In genomic region chr17:788551-788950, GRCh38 we compare ENCODE assay signal across 24 cellular contexts. TPM values are rescaled to one million over a fixed set of nuclear protein-coding genes. Genes with fewer than 3 reads are reported as not detected.
DNase-seq lines count a peak whose midpoint lies in the region; ATAC-seq, FAIRE-seq and TF ChIP-seq lines count a peak whose summit lies in the region.
"Had no signal": no experiment of that assay in that cellular context is flagged by ENCODE, and none has a peak within 500 bp of the region (broad histone marks: within the 10 kb centered on the region; RNA-seq: fewer than 3 reads in every experiment).

No MANE protein-coding gene starts in this region.

- WGBS in esophagus squamous epithelium, 2 donors = 0 to 55% methylated on average over 1 to 2 of the region's 4 CpGs
- WGBS in gastroesophageal sphincter (ENCODE audit: low coverage in 1 of 2), 2 donors = no CpG with 5 or more reads among the region's 4 CpGs

- POLR2A ChIA-PET in WTC11 (lab: Charles Lee) = interaction anchor here (1.2 kb wide), 1 partner anchor 191 kb away, joined by 3 read pairs; the partner anchor contains the start of gene NXN
- POLR2A ChIA-PET in activated CD8-positive, alpha-beta T cell treated with anti-CD3 and anti-CD28 coated beads for 36 hours (lab: Charles Lee) = no interaction called here

- TF ChIP-seq CTCF in WTC11 (IDR thresholded peaks at IDR 0.05) = no peak
- TF ChIP-seq CTCF in esophagus squamous epithelium (IDR thresholded peaks at IDR 0.05) = no peak
- no peak for TF ChIP-seq CTCF in activated CD8-positive, alpha-beta T cell treated with anti-CD3 and anti-CD28 coated beads for 36 hours (IDR thresholded peaks at IDR 0.05)
- no peak for TF ChIP-seq CTCF in gastroesophageal sphincter (IDR thresholded peaks at IDR 0.05)

- peaks cover 46% of the 10 kb centered on the region for H3K36me3 Mint-ChIP-seq in WTC11
- H3K36me3 Mint-ChIP-seq in activated CD8-positive, alpha-beta T cell treated with anti-CD3 and anti-CD28 coated beads for 36 hours (ENCODE audit: low read depth) = peaks cover 33% of the 10 kb centered on the region
- peaks cover 13% of the 10 kb centered on the region for H3K36me3 Mint-ChIP-seq in activated naive CD4-positive, alpha-beta T cell treated with anti-CD3 and anti-CD28 coated beads for 36 hours (ENCODE audit: low read depth)

- no peaks in the 10 kb centered on the region for H3K27me3 Mint-ChIP-seq in WTC11 (ENCODE audit: low read depth)
- no peaks in the 10 kb centered on the region for H3K27me3 Mint-ChIP-seq in activated CD8-positive, alpha-beta T cell treated with anti-CD3 and anti-CD28 coated beads for 36 hours
- no peaks in the 10 kb centered on the region for H3K27me3 Mint-ChIP-seq in activated naive CD4-positive, alpha-beta T cell treated with anti-CD3 and anti-CD28 coated beads for 36 hours (ENCODE audit: low read depth)
- H3K27me3 Mint-ChIP-seq: CD4-positive, alpha-beta memory T cell; IgD-negative memory B cell had no signal

- TF ChIP-seq EP300 in gastroesophageal sphincter (IDR thresholded peaks at IDR 0.05) = no peak

- H3K36me3 ChIP-seq in esophagus squamous epithelium = peaks cover 0 to 60% (median 12%) of the 10 kb centered on the region in 3 donors
- peaks cover 0 to 71% of the 10 kb centered on the region in 2 donors for H3K36me3 ChIP-seq in gastroesophageal sphincter

- H3K4me1 Mint-ChIP-seq in WTC11 = peaks cover 11% of the 10 kb centered on the region
- peaks cover 19% of the 10 kb centered on the region for H3K4me1 Mint-ChIP-seq in activated CD8-positive, alpha-beta T cell treated with anti-CD3 and anti-CD28 coated beads for 36 hours (ENCODE audit: low read depth)
- H3K4me1 Mint-ChIP-seq in activated naive CD4-positive, alpha-beta T cell treated with anti-CD3 and anti-CD28 coated beads for 36 hours (ENCODE audit: low read depth) = peaks cover 16% of the 10 kb centered on the region

- no peak for DNase-seq in HTR-8/SVneo (ENCODE audit: insufficient read length, low spot score)
- DNase-seq in WTC11 (ENCODE audit: low spot score) = no peak
- DNase-seq in esophagus squamous epithelium (lab: John Stamatoyannopoulos, UW) = no peak
- peak; percentile 53 for DNase-seq in posterior vena cava (ENCODE audit: low spot score)
- no peak for DNase-seq in anterior cingulate cortex (lab: John Stamatoyannopoulos, UW)
- DNase-seq in activated CD8-positive, alpha-beta T cell treated with anti-CD3 and anti-CD28 coated beads for 36 hours = no peak
- no peak for DNase-seq in activated naive CD4-positive, alpha-beta T cell treated with anti-CD3 and anti-CD28 coated beads for 36 hours
- DNase-seq: 8988T; CD4-positive, alpha-beta memory T cell; DND-41; GM23248; HCEC 1CT; Karpas-422; NCI-H1694 treated with DMSO at 0.1 percent for 48 hours; NCI-H2081 treated with DMSO at 0.1 percent for 48 hours; NCI-H446 treated with DMSO at 0.1 percent for 48 hours; NCI-H526 treated with DMSO at 0.1 percent for 48 hours; PC-3; RPMI8226; SIG-M5 had no signal

- no peak overlapping the region for H3K4me3 ChIP-seq in esophagus squamous epithelium
- no peak overlapping the region for H3K4me3 ChIP-seq in gastroesophageal sphincter
- H3K4me3 ChIP-seq: BLaER1 treated with 17β-estradiol and CSF1 and Interleukin-3, amounts not matched to agents 10 nM and 100 nM; GM12878; GM23248 had no signal

- H3K9me3 Mint-ChIP-seq in WTC11 = no peaks in the 10 kb centered on the region
- H3K9me3 Mint-ChIP-seq in activated CD8-positive, alpha-beta T cell treated with anti-CD3 and anti-CD28 coated beads for 36 hours = no peaks in the 10 kb centered on the region
- H3K9me3 Mint-ChIP-seq in activated naive CD4-positive, alpha-beta T cell treated with anti-CD3 and anti-CD28 coated beads for 36 hours = no peaks in the 10 kb centered on the region
- H3K9me3 Mint-ChIP-seq: IgD-negative memory B cell had no signal

- no peak overlapping the region for H3K27ac Mint-ChIP-seq in WTC11
- H3K27ac Mint-ChIP-seq in activated CD8-positive, alpha-beta T cell treated with anti-CD3 and anti-CD28 coated beads for 36 hours = no peak overlapping the region
- H3K27ac Mint-ChIP-seq in activated naive CD4-positive, alpha-beta T cell treated with anti-CD3 and anti-CD28 coated beads for 36 hours = no peak overlapping the region
- H3K27ac Mint-ChIP-seq: CD4-positive, alpha-beta memory T cell; IgD-negative memory B cell had no signal

- H3K27ac ChIP-seq in esophagus squamous epithelium = peak overlapping the region; percentile 85 to 95 (median 87)
- H3K27ac ChIP-seq in gastroesophageal sphincter = no peak overlapping the region
- H3K27ac ChIP-seq: BLaER1 treated with 17β-estradiol and CSF1 and Interleukin-3, amounts not matched to agents 10 nM and 100 nM; GM23248 had no signal

- no peaks in the 10 kb centered on the region for H3K27me3 ChIP-seq in esophagus squamous epithelium
- H3K27me3 ChIP-seq in gastroesophageal sphincter = no peaks in the 10 kb centered on the region
- H3K27me3 ChIP-seq: BLaER1 treated with 17β-estradiol and CSF1 and Interleukin-3, amounts not matched to agents 10 nM and 100 nM had no signal

- ATAC-seq in WTC11 (no peak), gastroesophageal sphincter (no peak)
- ATAC-seq in activated CD8-positive, alpha-beta T cell treated with anti-CD3 and anti-CD28 coated beads for 36 hours = no peak
- ATAC-seq: GM12878, PC-3 had no signal

- intact Hi-C loops in esophagus squamous epithelium (cut with DNase I) (no loop called here), posterior vena cava (cut with DNase I) (no loop called here)
- intact Hi-C loops in activated CD8-positive, alpha-beta T cell treated with anti-CD3 and anti-CD28 coated beads for 36 hours (cut with micrococcal nuclease) = no loop called here
- intact Hi-C loops in activated naive CD4-positive, alpha-beta T cell treated with anti-CD3 and anti-CD28 coated beads for 36 hours (cut with micrococcal nuclease) = no loop called here

- FAIRE-seq in HTR-8/SVneo (lab: Jason Lieb, UNC) = peak; percentile 13
- FAIRE-seq: GM12878 had no signal

- H3K9me3 ChIP-seq in esophagus squamous epithelium = no peaks in the 10 kb centered on the region
- H3K9me3 ChIP-seq in gastroesophageal sphincter = no peaks in the 10 kb centered on the region
- H3K9me3 ChIP-seq: BLaER1 treated with 17β-estradiol and CSF1 and Interleukin-3, amounts not matched to agents 10 nM and 100 nM had no signal

- CTCF ChIA-PET in WTC11 (lab: Charles Lee) = interaction anchor here (1.0 kb wide), 1 partner anchor 208 kb away, joined by 6 read pairs; the partner anchor contains the start of gene TIMM22
- CTCF ChIA-PET in activated CD8-positive, alpha-beta T cell treated with anti-CD3 and anti-CD28 coated beads for 36 hours (lab: Charles Lee) = interaction anchor here (0.7 to 1.4 kb wide), 3 partner anchors 192 to 268 kb away, joined by 3 read pairs; partner anchors contain the start of gene TIMM22
- CTCF ChIA-PET in activated naive CD4-positive, alpha-beta T cell treated with anti-CD3 and anti-CD28 coated beads for 36 hours (lab: Charles Lee) = interaction anchor here (1.0 to 1.3 kb wide), 2 partner anchors 192 to 208 kb away, joined by 4 read pairs; partner anchors contain the start of gene TIMM22

- H3K4me1 ChIP-seq in esophagus squamous epithelium (peaks cover 10 to 75% (median 12%) of the 10 kb centered on the region in 3 donors), gastroesophageal sphincter (peaks cover 0 to 41% (median 8%) of the 10 kb centered on the region in 3 donors)

- H3K4me3 Mint-ChIP-seq in WTC11 = no peak overlapping the region
- no peak overlapping the region for H3K4me3 Mint-ChIP-seq in activated CD8-positive, alpha-beta T cell treated with anti-CD3 and anti-CD28 coated beads for 36 hours
- H3K4me3 Mint-ChIP-seq in activated naive CD4-positive, alpha-beta T cell treated with anti-CD3 and anti-CD28 coated beads for 36 hours = no peak overlapping the region
- H3K4me3 Mint-ChIP-seq: CD4-positive, alpha-beta memory T cell; IgD-negative memory B cell had no signal

- no peak for TF ChIP-seq POLR2A in esophagus squamous epithelium (IDR thresholded peaks at IDR 0.05)
- TF ChIP-seq POLR2A in gastroesophageal sphincter (IDR thresholded peaks at IDR 0.05) = no peak

TF ChIP-seq in WTC11, 78 proteins besides CTCF, POLR2A, EP300 and RAD21:
- TF ChIP-seq ZNF121 (CRISPR knock-in tag; IDR thresholded peaks at IDR 0.05) (peak; percentile 5; the same call in 1 of the 2 replicates), FOXJ3 (CRISPR knock-in tag; IDR thresholded peaks at IDR 0.05; ENCODE audit: borderline replicate concordance) (no peak), ZNF138 (CRISPR knock-in tag; conservative IDR thresholded peaks at IDR 0.05) (no peak)

RNA-seq across cellular contexts. Expression of gene MRM3, which starts 6.4 kb away (rescaled TPM):
- total RNA-seq in WTC11 (2021) (23.1 to 25.0 TPM (median 24.3 TPM) in 3 replicates), esophagus squamous epithelium (10 to 100 TPM; 15.7 to 25.7 (median 18.7) TPM), posterior vena cava (1 to 10 TPM; 7.4 to 7.8 TPM), gastroesophageal sphincter (10 to 100 TPM; 20.5 to 33.9 (median 27.8) TPM)
- total RNA-seq in activated CD8-positive, alpha-beta T cell treated with anti-CD3 and anti-CD28 coated beads for 36 hours = 10 to 100 TPM; 35.5 to 36.2 TPM
- total RNA-seq in activated naive CD4-positive, alpha-beta T cell treated with anti-CD3 and anti-CD28 coated beads for 36 hours = 10 to 100 TPM; 22.8 to 25.6 TPM

RNA-seq across cellular contexts. Expression of gene GLOD4, which starts 6.5 kb away (rescaled TPM):
- total RNA-seq in WTC11 (2021) = 69.0 to 73.3 TPM (median 69.1 TPM) in 3 replicates
- 10 to 100 TPM; 37.4 to 89.2 (median 46.0) TPM for total RNA-seq in esophagus squamous epithelium
- 10 to 100 TPM; 40.2 to 41.5 TPM for total RNA-seq in posterior vena cava
- 10 to 100 TPM; 47.3 to 55.2 TPM for total RNA-seq in activated CD8-positive, alpha-beta T cell treated with anti-CD3 and anti-CD28 coated beads for 36 hours
- 100 to 1,000 TPM in 2 of 4 donors, 10 to 100 TPM in 2; 52.5 to 119 (median 99.3) TPM for total RNA-seq in gastroesophageal sphincter
- total RNA-seq in activated naive CD4-positive, alpha-beta T cell treated with anti-CD3 and anti-CD28 coated beads for 36 hours = 10 to 100 TPM; 61.1 to 63.7 TPM

RNA-seq across cellular contexts. Expression of gene GEMIN4, which starts 36.5 kb away (rescaled TPM):
- total RNA-seq in WTC11 (2021) (39.9 to 48.4 TPM (median 42.1 TPM) in 3 replicates), esophagus squamous epithelium (10 to 100 TPM; 16.6 to 33.0 (median 20.1) TPM), posterior vena cava (10 to 100 TPM; 12.5 to 13.2 TPM), gastroesophageal sphincter (10 to 100 TPM; 13.9 to 21.6 (median 17.9) TPM)
- total RNA-seq in activated CD8-positive, alpha-beta T cell treated with anti-CD3 and anti-CD28 coated beads for 36 hours = 10 to 100 TPM; 52.8 to 55.8 TPM
- 10 to 100 TPM; 29.7 to 29.9 TPM for total RNA-seq in activated naive CD4-positive, alpha-beta T cell treated with anti-CD3 and anti-CD28 coated beads for 36 hours

RNA-seq across cellular contexts. Expression of gene TLCD3A, which starts 56.2 kb away (rescaled TPM):
- total RNA-seq in WTC11 (2021) = 21.6 to 24.9 TPM (median 23.4 TPM) in 3 replicates
- total RNA-seq in esophagus squamous epithelium = 10 to 100 TPM; 12.7 to 31.9 (median 20.9) TPM
- total RNA-seq in posterior vena cava = 10 to 100 TPM in 1 of 2 donors, 1 to 10 TPM in 1; 9.9 to 10.4 TPM
- total RNA-seq in activated CD8-positive, alpha-beta T cell treated with anti-CD3 and anti-CD28 coated beads for 36 hours = 10 to 100 TPM; 30.9 to 34.4 TPM
- total RNA-seq in gastroesophageal sphincter = 10 to 100 TPM in 1 of 4 donors, 1 to 10 TPM in 3; 2.8 to 13.6 (median 7.1) TPM
- total RNA-seq in activated naive CD4-positive, alpha-beta T cell treated with anti-CD3 and anti-CD28 coated beads for 36 hours = 1 to 10 TPM; 2.7 to 3.0 TPM

Comparison
In these comparisons a context has a peak if more than half of its experiments do, and no peak if none do; other contexts are left out.
1. H3K27ac ChIP-seq: peak in esophagus squamous epithelium (4 of 4); none in gastroesophageal sphincter (0 of 4).